In genomic region chr11:79244805-79245197, GRCh38 we compare ENCODE assay signal across 19 cellular contexts.
A peak's percentile ranks its signal among the peaks of the same experiment; 100 is the strongest.
DNase-seq lines count a peak whose midpoint lies in the region; FAIRE-seq and TF ChIP-seq lines count a peak whose summit lies in the region.
"Had no signal": no experiment of that assay in that cellular context is flagged by ENCODE, and none has a peak within 500 bp of the region (broad histone marks: within the 10 kb centered on the region; RNA-seq: fewer than 3 reads in every experiment).

No MANE protein-coding gene starts in this region.

- H4K20me1 ChIP-seq in keratinocyte (ENCODE audit: control insufficient read depth, extremely low read depth, insufficient read depth, low read length) = no peaks in the 10 kb centered on the region

- dilution Hi-C loops in keratinocyte (cut with MboI; ENCODE audit: extremely low pct_ligation_motif_present, low sequenced_read_pairs) = no loop called here

- peaks cover 3% of the 10 kb centered on the region for H3K9me1 ChIP-seq in keratinocyte (ENCODE audit: control insufficient read depth, extremely low read depth, insufficient read depth, low read length)

- CTCF ChIA-PET in RWPE1 (lab: Yijun Ruan, JAX) = interaction anchor here (0.6 kb wide), 2 partner anchors 33 to 474 kb away, joined by 3 to 5 read pairs; no protein-coding TSS in a partner anchor
- CTCF ChIA-PET in activated CD4-positive, alpha-beta memory T cell treated with anti-CD3 and anti-CD28 coated beads for 36 hours (lab: Charles Lee) = no interaction called here

- H3K79me2 ChIP-seq in keratinocyte (ENCODE audit: control insufficient read depth, insufficient read depth, low read length) = no peaks in the 10 kb centered on the region

- H2AFZ ChIP-seq in keratinocyte (ENCODE audit: control insufficient read depth, low read length) = no peak overlapping the region

- DNase-seq in RWPE1 (ENCODE audit: low spot score) (no peak), breast epithelium (ENCODE audit: low spot score in 2 of 2) (no peak), keratinocyte (ENCODE audit: low read depth, low spot score) (no peak), immature natural killer cell (no peak), kidney tubule cell (ENCODE audit: low spot score) (no peak)
- no peak for DNase-seq in activated CD4-positive, alpha-beta memory T cell treated with anti-CD3 and anti-CD28 coated beads for 36 hours
- no peak for DNase-seq in stimulated activated naive CD4-positive, alpha-beta T cell (lab: John Stamatoyannopoulos, UW)
- DNase-seq: activated CD8-positive, alpha-beta T cell treated with anti-CD3 and anti-CD28 coated beads, Interleukin-2, amount 10 ng/mL, durations not matched to agents 7 days and 5 days; activated T-cell treated with anti-CD3 and anti-CD28 coated beads, Interleukin-2, amount 50 U/mL, for 48 hours; CD8-positive, alpha-beta memory T cell; dermis blood vessel endothelial cell; naive thymus-derived CD8-positive, alpha-beta T cell; NCI-H1436; transverse colon had no signal

- peaks cover 0 to 3% (median 0%) of the 10 kb centered on the region in 3 donors for H3K27me3 Mint-ChIP-seq in immature natural killer cell (ENCODE audit: low read depth in 3 of 3)
- no peaks in the 10 kb centered on the region for H3K27me3 Mint-ChIP-seq in activated CD4-positive, alpha-beta memory T cell treated with anti-CD3 and anti-CD28 coated beads for 36 hours

- H3K4me3 ChIP-seq in breast epithelium (no peak overlapping the region), keratinocyte (ENCODE audit: control insufficient read depth in 2 of 3, extremely low read depth in 1 of 3, insufficient read depth in 2 of 3, low read depth in 1 of 3, low read length in 3 of 3) (no peak overlapping the region), subcutaneous abdominal adipose tissue (ENCODE audit: low read depth in 1 of 5, low read length in 5 of 5) (no peak overlapping the region)
- H3K4me3 ChIP-seq: transverse colon had no signal

- H3K27ac ChIP-seq in RWPE1 (peak overlapping the region; percentile 93), breast epithelium (peak overlapping the region; percentile 22 to 79), keratinocyte (ENCODE audit: control insufficient read depth, insufficient read depth, low read length) (peak overlapping the region; percentile 93), subcutaneous abdominal adipose tissue (ENCODE audit: low read depth, low read length) (peak overlapping the region; percentile 33)

- TF ChIP-seq POLR2A in breast epithelium (IDR thresholded peaks at IDR 0.05) = no peak

- no peaks in the 10 kb centered on the region for H3K36me3 Mint-ChIP-seq in immature natural killer cell
- no peaks in the 10 kb centered on the region for H3K36me3 Mint-ChIP-seq in activated CD4-positive, alpha-beta memory T cell treated with anti-CD3 and anti-CD28 coated beads for 36 hours
- H3K36me3 Mint-ChIP-seq: CD8-positive, alpha-beta memory T cell; naive thymus-derived CD8-positive, alpha-beta T cell; WTC11 had no signal

- no peaks in the 10 kb centered on the region for H3K4me1 Mint-ChIP-seq in immature natural killer cell
- no peaks in the 10 kb centered on the region for H3K4me1 Mint-ChIP-seq in activated CD4-positive, alpha-beta memory T cell treated with anti-CD3 and anti-CD28 coated beads for 36 hours (ENCODE audit: low read depth)
- H3K4me1 Mint-ChIP-seq: activated naive CD4-positive, alpha-beta T cell treated with anti-CD3 and anti-CD28 coated beads, Interleukin-2, amount 50 U/mL, for 24 hours; CD8-positive, alpha-beta memory T cell; naive thymus-derived CD8-positive, alpha-beta T cell had no signal

- no peak overlapping the region for H3K4me3 Mint-ChIP-seq in immature natural killer cell
- H3K4me3 Mint-ChIP-seq in activated CD4-positive, alpha-beta memory T cell treated with anti-CD3 and anti-CD28 coated beads for 36 hours = no peak overlapping the region
- H3K4me3 Mint-ChIP-seq: activated CD8-positive, alpha-beta T cell treated with anti-CD3 and anti-CD28 coated beads, Interleukin-2, amount 10 ng/mL, durations not matched to agents 7 days and 5 days; activated naive CD4-positive, alpha-beta T cell treated with anti-CD3 and anti-CD28 coated beads, Interleukin-2, amount 50 U/mL, for 24 hours; CD8-positive, alpha-beta memory T cell; naive thymus-derived CD8-positive, alpha-beta T cell; T-helper 2 cell treated with Interferon-gamma antibody and Interleukin-4, amounts not matched to agents 5 μg/mL and 100 μg/mL, for 36 hours; WTC11 had no signal

- H3K4me2 ChIP-seq in keratinocyte (ENCODE audit: control insufficient read depth, extremely low read depth, insufficient read depth, low read depth, low read length) = peak overlapping the region; percentile 67

- no peak overlapping the region for H3K27ac Mint-ChIP-seq in immature natural killer cell
- no peak overlapping the region for H3K27ac Mint-ChIP-seq in activated CD4-positive, alpha-beta memory T cell treated with anti-CD3 and anti-CD28 coated beads for 36 hours
- H3K27ac Mint-ChIP-seq: activated CD8-positive, alpha-beta T cell treated with anti-CD3 and anti-CD28 coated beads, Interleukin-2, amount 10 ng/mL, durations not matched to agents 7 days and 5 days; activated naive CD4-positive, alpha-beta T cell treated with anti-CD3 and anti-CD28 coated beads, Interleukin-2, amount 50 U/mL, for 24 hours; CD8-positive, alpha-beta memory T cell; naive thymus-derived CD8-positive, alpha-beta T cell; T-helper 2 cell treated with Interferon-gamma antibody and Interleukin-4, amounts not matched to agents 5 μg/mL and 100 μg/mL, for 36 hours; WTC11 had no signal

- FAIRE-seq in keratinocyte (lab: Jason Lieb, UNC) = no peak
- FAIRE-seq: GM12892 had no signal

- no peaks in the 10 kb centered on the region for H3K4me1 ChIP-seq in breast epithelium
- H3K4me1 ChIP-seq in keratinocyte (ENCODE audit: control insufficient read depth, extremely low read depth, insufficient read depth, low read length) = peaks cover 33% of the 10 kb centered on the region
- peaks cover 4 to 29% (median 23%) of the 10 kb centered on the region in 5 donors for H3K4me1 ChIP-seq in subcutaneous abdominal adipose tissue (ENCODE audit: control insufficient read depth in 5 of 5, insufficient read depth in 5 of 5, low read length in 5 of 5)

- H3K27me3 ChIP-seq in breast epithelium = no peaks in the 10 kb centered on the region
- no peaks in the 10 kb centered on the region for H3K27me3 ChIP-seq in keratinocyte (ENCODE audit: control insufficient read depth, extremely low read depth, insufficient read depth, low read length)
- H3K27me3 ChIP-seq in subcutaneous abdominal adipose tissue (ENCODE audit: control insufficient read depth in 5 of 5, insufficient read depth in 4 of 5, low read length in 5 of 5) = no peaks in the 10 kb centered on the region
- H3K27me3 ChIP-seq: transverse colon had no signal

- H3K9ac ChIP-seq in keratinocyte (ENCODE audit: control insufficient read depth, extremely low read depth, insufficient read depth, low read length) (peak overlapping the region; percentile 57), subcutaneous abdominal adipose tissue (ENCODE audit: low read length in 5 of 5) (no peak overlapping the region)

- TF ChIP-seq CTCF in RWPE1 (conservative IDR thresholded peaks at IDR 0.05; ENCODE audit: low read depth) (no peak), breast epithelium (IDR thresholded peaks at IDR 0.05) (no peak), keratinocyte (optimal IDR thresholded peaks at IDR 0.05 in 1 of 3, IDR thresholded peaks at IDR 0.05 in 1 of 3, conservative IDR thresholded peaks at IDR 0.05 in 1 of 3; ENCODE audit: extremely low read depth in 1 of 3, insufficient read depth in 2 of 3, low read length in 3 of 3) (no peak)

- H3K9me3 ChIP-seq in breast epithelium (no peaks in the 10 kb centered on the region), keratinocyte (ENCODE audit: control insufficient read depth, low read depth, low read length) (no peaks in the 10 kb centered on the region), subcutaneous abdominal adipose tissue (ENCODE audit: control insufficient read depth in 5 of 5, low read length in 5 of 5) (no peaks in the 10 kb centered on the region)
- H3K9me3 ChIP-seq: transverse colon had no signal

- H3K36me3 ChIP-seq in breast epithelium (no peaks in the 10 kb centered on the region), keratinocyte (ENCODE audit: control insufficient read depth in 2 of 2, extremely low read depth in 1 of 2, insufficient read depth in 2 of 2, low read length in 2 of 2) (no peaks in the 10 kb centered on the region), subcutaneous abdominal adipose tissue (ENCODE audit: control insufficient read depth in 5 of 5, insufficient read depth in 5 of 5, low read length in 5 of 5) (no peaks in the 10 kb centered on the region)
- H3K36me3 ChIP-seq: transverse colon had no signal

- POLR2A ChIA-PET in RWPE1 (lab: Yijun Ruan, JAX; ENCODE audit: low non-redundant PET) = no interaction called here
- POLR2A ChIA-PET in activated CD4-positive, alpha-beta memory T cell treated with anti-CD3 and anti-CD28 coated beads for 36 hours (lab: Charles Lee) = no interaction called here

- intact Hi-C loops in breast epithelium (cut with DNase I; ENCODE audit: low total_unique reads) = no loop called here
- intact Hi-C loops in activated CD4-positive, alpha-beta memory T cell treated with anti-CD3 and anti-CD28 coated beads for 36 hours (cut with micrococcal nuclease) = no loop called here

- peaks cover 0 to 5% (median 3%) of the 10 kb centered on the region in 6 donors for H3K9me3 Mint-ChIP-seq in immature natural killer cell
- H3K9me3 Mint-ChIP-seq in activated CD4-positive, alpha-beta memory T cell treated with anti-CD3 and anti-CD28 coated beads for 36 hours = no peaks in the 10 kb centered on the region
- H3K9me3 Mint-ChIP-seq: activated naive CD4-positive, alpha-beta T cell treated with anti-CD3 and anti-CD28 coated beads, Interleukin-2, amount 50 U/mL, for 24 hours; naive thymus-derived CD8-positive, alpha-beta T cell; T-helper 2 cell treated with Interferon-gamma antibody and Interleukin-4, amounts not matched to agents 5 μg/mL and 100 μg/mL, for 36 hours; WTC11 had no signal

Comparison
In these comparisons a context has a peak if more than half of its experiments do, and no peak if none do; other contexts are left out.
1. H3K27ac ChIP-seq: peak in every context shown above with its lines; median percentile 93 in RWPE1; 93 in keratinocyte; 50 in breast epithelium; 33 in subcutaneous abdominal adipose tissue.